Comparison of ENCODE assay signal across 10 cellular contexts in the genomic region with DNA sequence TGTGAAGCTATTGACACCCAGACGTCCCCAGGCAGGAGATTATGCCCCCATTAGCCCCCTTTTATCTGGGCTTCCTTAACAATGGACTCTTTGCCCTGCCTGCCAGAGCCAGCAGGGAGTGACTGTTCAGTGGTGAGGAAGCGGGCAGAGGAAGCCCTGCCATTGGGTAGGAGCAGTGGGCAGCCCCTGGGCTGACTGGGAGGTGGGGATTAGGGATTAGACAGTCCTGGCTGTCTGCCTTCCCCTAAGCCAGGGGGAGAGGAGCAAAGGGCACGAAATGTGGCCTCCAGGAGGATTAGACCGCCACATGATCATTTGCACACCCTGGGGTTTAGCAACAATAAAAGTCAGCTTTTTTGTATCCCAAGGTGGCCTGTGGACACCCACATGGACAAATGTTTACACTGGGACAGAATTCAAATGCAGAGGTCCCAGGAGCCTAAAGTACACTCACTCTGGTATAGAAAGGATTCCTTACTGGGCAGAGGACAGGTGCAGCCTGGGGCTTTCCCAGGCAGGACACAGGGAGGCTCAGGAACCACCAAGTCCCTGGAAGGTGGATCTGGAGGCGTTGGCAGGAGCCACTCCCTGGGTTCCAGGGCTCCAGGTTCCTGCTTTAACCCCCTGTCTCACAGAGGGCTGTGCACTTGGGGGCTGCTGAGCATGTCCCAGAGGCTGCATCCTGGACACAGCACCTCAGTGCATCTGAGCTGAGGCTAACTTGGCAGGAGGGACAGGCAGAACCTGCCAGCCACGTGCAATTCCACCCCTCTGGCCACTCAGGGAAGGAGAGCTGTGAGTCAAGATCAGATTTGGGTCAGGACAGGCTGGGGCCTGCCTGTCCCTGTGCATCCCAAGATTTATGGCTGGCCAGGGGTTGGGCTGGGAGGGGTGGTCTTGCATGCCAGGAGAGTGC. TPM values are rescaled to one million over a fixed set of nuclear protein-coding genes. Genes with fewer than 3 reads are reported as not detected.
DNase-seq lines count a peak whose midpoint lies in the region; ATAC-seq and TF ChIP-seq lines count a peak whose summit lies in the region.
"Had no signal": no experiment of that assay in that cellular context is flagged by ENCODE, and none has a peak within 500 bp of the region (broad histone marks: within the 10 kb centered on the region; RNA-seq: fewer than 3 reads in every experiment).

No MANE protein-coding gene starts in this region.

- peak overlapping the region; percentile 84 for H3K4me3 ChIP-seq in skeletal muscle cell (ENCODE audit: low read depth, low read length)

- no peak overlapping the region for H3K27ac Mint-ChIP-seq in T-helper 1 cell treated with Interleukin-12 subunit alpha and Interleukin-12 subunit beta and Interleukin-4 antibody, amounts not matched to agents 30 μg/mL and 1 μg/mL, for 36 hours
- H3K27ac Mint-ChIP-seq in glutamatergic neuron (ENCODE audit: unreplicated experiment), result peak overlapping the region; percentile 84

- ATAC-seq in HG02610 (IDR thresholded peaks at IDR 0.05; ENCODE audit: unreplicated experiment), result no peak
- ATAC-seq: right cardiac atrium had no signal

- DNase-seq in T-helper 1 cell, result no peak
- DNase-seq in SK-N-DZ (ENCODE audit: low spot score), result peak; percentile 54
- DNase-seq in glutamatergic neuron, result no peak
- DNase-seq in skeletal muscle cell (ENCODE audit: low read depth), result no peak
- DNase-seq in globus pallidus (ENCODE audit: low spot score), result no peak
- DNase-seq in SKM-1 treated with dmso at 0.1 percent for 144 hours (lab: John Stamatoyannopoulos, UW; ENCODE audit: unreplicated experiment), result no peak

- no peak for TF ChIP-seq CTCF in glutamatergic neuron (IDR thresholded peaks at IDR 0.05; ENCODE audit: partially characterized antibody, unreplicated experiment)

- no peaks in the 10 kb centered on the region for H3K36me3 Mint-ChIP-seq in T-helper 1 cell treated with Interleukin-12 subunit alpha and Interleukin-12 subunit beta and Interleukin-4 antibody, amounts not matched to agents 30 μg/mL and 1 μg/mL, for 36 hours (ENCODE audit: low read depth)
- no peaks in the 10 kb centered on the region for H3K36me3 Mint-ChIP-seq in glutamatergic neuron (ENCODE audit: unreplicated experiment)

- peaks cover 6% of the 10 kb centered on the region for H3K4me1 Mint-ChIP-seq in T-helper 1 cell treated with Interleukin-12 subunit alpha and Interleukin-12 subunit beta and Interleukin-4 antibody, amounts not matched to agents 30 μg/mL and 1 μg/mL, for 36 hours (ENCODE audit: low read depth)
- peaks cover 11% of the 10 kb centered on the region for H3K4me1 Mint-ChIP-seq in glutamatergic neuron (ENCODE audit: low read depth, unreplicated experiment)

- peaks cover 18% of the 10 kb centered on the region for H3K27me3 Mint-ChIP-seq in T-helper 1 cell treated with Interleukin-12 subunit alpha and Interleukin-12 subunit beta and Interleukin-4 antibody, amounts not matched to agents 30 μg/mL and 1 μg/mL, for 36 hours (ENCODE audit: low read depth)
- H3K27me3 Mint-ChIP-seq in glutamatergic neuron (ENCODE audit: unreplicated experiment), result peaks cover 2% of the 10 kb centered on the region

- peak overlapping the region; percentile 40 for H3K4me3 Mint-ChIP-seq in T-helper 1 cell treated with Interleukin-12 subunit alpha and Interleukin-12 subunit beta and Interleukin-4 antibody, amounts not matched to agents 30 μg/mL and 1 μg/mL, for 36 hours
- H3K4me3 Mint-ChIP-seq in glutamatergic neuron (ENCODE audit: unreplicated experiment), result peak overlapping the region; percentile 83

- no peaks in the 10 kb centered on the region for H3K9me3 Mint-ChIP-seq in T-helper 1 cell treated with Interleukin-12 subunit alpha and Interleukin-12 subunit beta and Interleukin-4 antibody, amounts not matched to agents 30 μg/mL and 1 μg/mL, for 36 hours
- H3K9me3 Mint-ChIP-seq in glutamatergic neuron (ENCODE audit: unreplicated experiment), result peaks cover 2% of the 10 kb centered on the region

RNA-seq across cellular contexts. Expression of gene PNPLA3, which starts 2.1 kb away (rescaled TPM):
- 6.3 and 8.1 TPM in 2 replicates for polyA plus RNA-seq in SK-N-DZ (2014; cell fraction: cytosol; rRNA removed)
- polyA plus RNA-seq in SK-N-DZ (2014; cell fraction: nucleus; rRNA removed), result 8.0 and 11.0 TPM in 2 replicates
- 14.7 TPM for total RNA-seq in glutamatergic neuron (ENCODE audit: unreplicated experiment)

RNA-seq across cellular contexts. Expression of gene SAMM50, which starts 29.6 kb away (rescaled TPM):
- polyA plus RNA-seq in SK-N-DZ (2014; cell fraction: cytosol; rRNA removed), result 66.0 and 68.8 TPM in 2 replicates
- polyA plus RNA-seq in SK-N-DZ (2014; cell fraction: nucleus; rRNA removed), result 36.1 and 38.8 TPM in 2 replicates
- total RNA-seq in glutamatergic neuron (ENCODE audit: unreplicated experiment), result 48.0 TPM

RNA-seq across cellular contexts. Expression of gene PNPLA5, which starts 33.9 kb away (rescaled TPM):
- not detected in 2 replicates for polyA plus RNA-seq in SK-N-DZ (2014; cell fraction: cytosol; rRNA removed)
- not detected in 2 replicates for polyA plus RNA-seq in SK-N-DZ (2014; cell fraction: nucleus; rRNA removed)
- total RNA-seq in glutamatergic neuron (ENCODE audit: unreplicated experiment), result not detected
- total RNA-seq: dermis microvascular lymphatic vessel endothelial cell, right cardiac atrium had no signal
- polyA plus RNA-seq: right cardiac atrium had no signal
